ENCODE assay signal across 18 cellular contexts in genomic region chr14:104481323-104481722, GRCh38.
DNase-seq lines count a peak whose midpoint lies in the region; ATAC-seq and TF ChIP-seq lines count a peak whose summit lies in the region.
"Had no signal": no experiment of that assay in that cellular context is flagged by ENCODE, and none has a peak within 500 bp of the region (broad histone marks: within the 10 kb centered on the region; RNA-seq: fewer than 3 reads in every experiment).

No MANE protein-coding gene starts in this region.

- peaks cover 0 to 23% (median 20%) of the 10 kb centered on the region in 4 donors for H3K9me3 ChIP-seq in esophagus muscularis mucosa
- H3K9me3 ChIP-seq: BE2C had no signal

- no peak for TF ChIP-seq POLR2A in esophagus muscularis mucosa (IDR thresholded peaks at IDR 0.05; ENCODE audit: low read depth)

- ATAC-seq in HG03354 (IDR thresholded peaks at IDR 0.05; ENCODE audit: poor library complexity, severe bottlenecking, unreplicated experiment), result no peak

- TF ChIP-seq EP300 in esophagus muscularis mucosa (IDR thresholded peaks at IDR 0.05), result no peak

- H3K36me3 ChIP-seq in H7 (replicated peaks; ENCODE audit: control insufficient read depth, insufficient read depth, low read length) (no peaks in the 10 kb centered on the region), esophagus muscularis mucosa (no peaks in the 10 kb centered on the region)
- H3K36me3 ChIP-seq: BE2C, BLaER1 had no signal

- H3K4me3 ChIP-seq in H7 (ENCODE audit: insufficient read depth, low read depth, low read length) (no peak overlapping the region), esophagus muscularis mucosa (no peak overlapping the region)
- H3K4me3 ChIP-seq: BLaER1 had no signal

- H3K27me3 ChIP-seq in H7 (ENCODE audit: control insufficient read depth, insufficient read depth, low read length), result no peaks in the 10 kb centered on the region
- peaks cover 0 to 58% (median 0%) of the 10 kb centered on the region in 4 donors for H3K27me3 ChIP-seq in esophagus muscularis mucosa
- H3K27me3 ChIP-seq: BE2C, BLaER1 had no signal

- no peaks in the 10 kb centered on the region for H3K4me1 ChIP-seq in esophagus muscularis mucosa
- H3K4me1 ChIP-seq: BE2C had no signal

- no peak for TF ChIP-seq CTCF in esophagus muscularis mucosa (IDR thresholded peaks at IDR 0.05)

- DNase-seq in H7, result peak; percentile 13
- peak; percentile 70 for DNase-seq in esophagus muscularis mucosa (ENCODE audit: extremely low spot score)
- peak; percentile 7 for DNase-seq in mucosa of gallbladder (ENCODE audit: low spot score)
- no peak for DNase-seq in ecto neural progenitor cell (ENCODE audit: low spot score)
- DNase-seq in activated CD4-positive, CD25-positive, alpha-beta regulatory T cell treated with anti-CD3 and anti-CD28 coated beads, Interleukin-2, amount 50 U/mL, for 72 hours, result no peak
- DNase-seq: 8988T; ACHN; BE2C; C1 segment of cervical spinal cord; CD4-positive, alpha-beta memory T cell; CD4-positive, CD25-positive, alpha-beta regulatory T cell; CD8-positive, alpha-beta memory T cell; COR-L47; DMS 273 treated with DMSO at 0.1 percent for 48 hours; DMS79 treated with DMSO at 0.1 percent for 48 hours; GF-D8 had no signal

- intact Hi-C loops in esophagus muscularis mucosa (cut with DNase I), result no loop called here

- H3K27ac ChIP-seq in esophagus muscularis mucosa (replicated peaks in 1 of 4), result no peak overlapping the region
- H3K27ac ChIP-seq: BLaER1 had no signal

- 95% methylated on average over 10 of the region's 10 CpGs for WGBS in esophagus muscularis mucosa

Comparison
In these comparisons a context has a peak if more than half of its experiments do, and no peak if none do; other contexts are left out.
1. DNase-seq: peak in H7 (single experiment), esophagus muscularis mucosa (single experiment) and mucosa of gallbladder (single experiment); none in ecto neural progenitor cell (single experiment) and activated CD4-positive, CD25-positive, alpha-beta regulatory T cell treated with anti-CD3 and anti-CD28 coated beads, Interleukin-2, amount 50 U/mL, for 72 hours (single experiment).